In genomic region chr4:9812530-9813340, GRCh38 we compare ENCODE assay signal across 10 cellular contexts. TPM values are rescaled to one million over a fixed set of nuclear protein-coding genes. Genes with fewer than 3 reads are reported as not detected.
DNase-seq lines count a peak whose midpoint lies in the region; ATAC-seq and TF ChIP-seq lines count a peak whose summit lies in the region.
"Had no signal": no experiment of that assay in that cellular context is flagged by ENCODE, and none has a peak within 500 bp of the region (broad histone marks: within the 10 kb centered on the region; RNA-seq: fewer than 3 reads in every experiment).

No MANE protein-coding gene starts in this region.

- H3K9ac ChIP-seq in PC-3 (ENCODE audit: low read length) = no peak overlapping the region

- H3K9me3 ChIP-seq in left lung (no peaks in the 10 kb centered on the region), PC-3 (ENCODE audit: low read length) (no peaks in the 10 kb centered on the region)

- DNase-seq in left lung = no peak
- no peak for DNase-seq in NCI-H2107 treated with DMSO at 0.1 percent for 48 hours (lab: John Stamatoyannopoulos, UW; ENCODE audit: unreplicated experiment)
- no peak for DNase-seq in PC-3
- no peak for DNase-seq in activated CD4-positive, CD25-positive, alpha-beta regulatory T cell (lab: John Stamatoyannopoulos, UW)
- no peak for DNase-seq in activated T-helper 2 cell treated with anti-CD3 and anti-CD28 coated beads, Interferon-gamma antibody, Interleukin-2, Interleukin-4, amounts not matched to agents 10 μg/mL and 5 μg/mL and 100 μg/mL, durations not matched to agents 14 hours and 24 hours and 36 hours (ENCODE audit: low spot score)
- DNase-seq: stimulated activated CD4-positive, alpha-beta T cell treated with anti-CD3 and anti-CD28 coated beads, Interleukin-4, amount 100 ng/mL, for 24 hours had no signal

- CTCF ChIA-PET in PC-3 (lab: Charles Lee) = no interaction called here

- TF ChIP-seq CTCF in left lung (IDR thresholded peaks at IDR 0.05) (no peak), PC-3 (conservative IDR thresholded peaks at IDR 0.05; ENCODE audit: low read depth, low read length) (no peak)

- no peak overlapping the region for H3K4me3 Mint-ChIP-seq in activated T-helper 2 cell treated with anti-CD3 and anti-CD28 coated beads, Interferon-gamma antibody, Interleukin-2, Interleukin-4, amounts not matched to agents 10 μg/mL and 5 μg/mL and 100 μg/mL, durations not matched to agents 14 hours and 24 hours and 36 hours (ENCODE audit: low read depth)

- H3K4me3 ChIP-seq in left lung (no peak overlapping the region), PC-3 (ENCODE audit: low read length) (no peak overlapping the region)

- no peaks in the 10 kb centered on the region for H3F3A ChIP-seq in PC-3 (ENCODE audit: low read length, unreplicated experiment)

- BruUV-seq in PC-3 (replicated peaks; lab: Mats Ljungman, UMichigan) = no TSS peak

- peaks cover 48% of the 10 kb centered on the region for H3K27me3 Mint-ChIP-seq in activated T-helper 2 cell treated with anti-CD3 and anti-CD28 coated beads, Interferon-gamma antibody, Interleukin-2, Interleukin-4, amounts not matched to agents 10 μg/mL and 5 μg/mL and 100 μg/mL, durations not matched to agents 14 hours and 24 hours and 36 hours (ENCODE audit: low read depth)

- POLR2A ChIA-PET in PC-3 (lab: Charles Lee; ENCODE audit: unreplicated experiment) = no interaction called here

- H3K4me1 ChIP-seq in left lung = no peaks in the 10 kb centered on the region
- H3K4me1 ChIP-seq in PC-3 (ENCODE audit: insufficient read depth, low read length) = no peaks in the 10 kb centered on the region

- H3K79me2 ChIP-seq in PC-3 (ENCODE audit: low read length) = no peaks in the 10 kb centered on the region

- ATAC-seq in GM18870 (IDR thresholded peaks at IDR 0.05; ENCODE audit: unreplicated experiment) (peak; percentile 95), GM21717 (IDR thresholded peaks at IDR 0.05; ENCODE audit: unreplicated experiment) (peak; percentile 90), HG03521 (IDR thresholded peaks at IDR 0.05; ENCODE audit: unreplicated experiment) (peak; percentile 86), left lung (peak; percentile 71), PC-3 (no peak)

- no peak overlapping the region for H3K27ac ChIP-seq in left lung
- H3K27ac ChIP-seq in PC-3 (ENCODE audit: low read length) = no peak overlapping the region

- H3K36me3 Mint-ChIP-seq in activated T-helper 2 cell treated with anti-CD3 and anti-CD28 coated beads, Interferon-gamma antibody, Interleukin-2, Interleukin-4, amounts not matched to agents 10 μg/mL and 5 μg/mL and 100 μg/mL, durations not matched to agents 14 hours and 24 hours and 36 hours (ENCODE audit: low read depth) = no peaks in the 10 kb centered on the region

- no peaks in the 10 kb centered on the region for H3K9me3 Mint-ChIP-seq in activated T-helper 2 cell treated with anti-CD3 and anti-CD28 coated beads, Interferon-gamma antibody, Interleukin-2, Interleukin-4, amounts not matched to agents 10 μg/mL and 5 μg/mL and 100 μg/mL, durations not matched to agents 14 hours and 24 hours and 36 hours

- H4K20me1 ChIP-seq in PC-3 (ENCODE audit: low read length) = no peaks in the 10 kb centered on the region

- H2AFZ ChIP-seq in PC-3 (ENCODE audit: low read length) = no peak overlapping the region

- no peaks in the 10 kb centered on the region for H3K9me2 ChIP-seq in PC-3 (replicated peaks; ENCODE audit: low read length)

- H3K27ac Mint-ChIP-seq in activated T-helper 2 cell treated with anti-CD3 and anti-CD28 coated beads, Interferon-gamma antibody, Interleukin-2, Interleukin-4, amounts not matched to agents 10 μg/mL and 5 μg/mL and 100 μg/mL, durations not matched to agents 14 hours and 24 hours and 36 hours = no peak overlapping the region

- H3K4me2 ChIP-seq in PC-3 (ENCODE audit: low read length) = no peak overlapping the region

- no peaks in the 10 kb centered on the region for H3K36me3 ChIP-seq in left lung
- H3K36me3 ChIP-seq in PC-3 (ENCODE audit: low read depth, low read length) = no peaks in the 10 kb centered on the region

- no peaks in the 10 kb centered on the region for H3K27me3 ChIP-seq in left lung
- H3K27me3 ChIP-seq in PC-3 (ENCODE audit: low read length) = no peaks in the 10 kb centered on the region; the same call in 1 of the 2 replicates

- H3K4me1 Mint-ChIP-seq in activated T-helper 2 cell treated with anti-CD3 and anti-CD28 coated beads, Interferon-gamma antibody, Interleukin-2, Interleukin-4, amounts not matched to agents 10 μg/mL and 5 μg/mL and 100 μg/mL, durations not matched to agents 14 hours and 24 hours and 36 hours (ENCODE audit: low read depth) = peaks cover 15% of the 10 kb centered on the region

- intact Hi-C loops in left lung (cut with DNase I) = no loop called here
- intact Hi-C loops in PC-3 (cut with micrococcal nuclease) = no loop called here
- intact Hi-C loops in activated T-helper 2 cell treated with anti-CD3 and anti-CD28 coated beads, Interferon-gamma antibody, Interleukin-2, Interleukin-4, amounts not matched to agents 10 μg/mL and 5 μg/mL and 100 μg/mL, durations not matched to agents 14 hours and 24 hours and 36 hours (cut with micrococcal nuclease) = loop anchor here (1.0 to 2.0 kb wide), 3 partner anchors 13 to 284 kb away; no protein-coding TSS in a partner anchor

RNA-seq across cellular contexts. Expression of gene DRD5, which starts 31.3 kb away (rescaled TPM):
- total RNA-seq in left lung = under 1 TPM in 1 of 2 donors, not detected in 1; 0.09 TPM
- not detected in 2 replicates for total RNA-seq in PC-3 (2014; rRNA removed)
- not detected in 2 replicates for total RNA-seq in activated T-helper 2 cell treated with anti-CD3 and anti-CD28 coated beads, Interferon-gamma antibody, Interleukin-2, Interleukin-4, amounts not matched to agents 10 μg/mL and 5 μg/mL and 100 μg/mL, durations not matched to agents 14 hours and 24 hours and 36 hours
- total RNA-seq: liver had no signal
